Comparison of ENCODE assay signal across 18 cellular contexts in genomic region chr22:44369241-44369652, GRCh38. TPM values are rescaled to one million over a fixed set of nuclear protein-coding genes. Genes with fewer than 3 reads are reported as not detected.
DNase-seq lines count a peak whose midpoint lies in the region; ATAC-seq and TF ChIP-seq lines count a peak whose summit lies in the region.
"Had no signal": no experiment of that assay in that cellular context is flagged by ENCODE, and none has a peak within 500 bp of the region (broad histone marks: within the 10 kb centered on the region; RNA-seq: fewer than 3 reads in every experiment).

No MANE protein-coding gene starts in this region.

- H3K4ac ChIP-seq in IMR-90 (ENCODE audit: low read depth, low read length): no peak overlapping the region

- no peak overlapping the region for H4K91ac ChIP-seq in IMR-90 (ENCODE audit: insufficient read depth, low read depth, low read length)

- H3K36me3 Mint-ChIP-seq in chondrocyte (ENCODE audit: low read depth) (peaks cover 2% of the 10 kb centered on the region), nephron progenitor cell (ENCODE audit: low read depth) (no peaks in the 10 kb centered on the region)
- no peaks in the 10 kb centered on the region for H3K36me3 Mint-ChIP-seq in activated CD8-positive, alpha-beta memory T cell treated with anti-CD3 and anti-CD28 coated beads, Interleukin-2, amount 10 ng/mL, durations not matched to agents 7 days and 5 days
- H3K36me3 Mint-ChIP-seq: activated CD4-positive, alpha-beta memory T cell treated with anti-CD3 and anti-CD28 coated beads for 36 hours; CD4-positive, CD25-positive, alpha-beta regulatory T cell had no signal

- H3K27me3 Mint-ChIP-seq in chondrocyte (ENCODE audit: low read depth): peaks cover 12% of the 10 kb centered on the region
- peaks cover 17% of the 10 kb centered on the region for H3K27me3 Mint-ChIP-seq in nephron progenitor cell (ENCODE audit: low read depth, poor library complexity)
- H3K27me3 Mint-ChIP-seq in activated CD8-positive, alpha-beta memory T cell treated with anti-CD3 and anti-CD28 coated beads, Interleukin-2, amount 10 ng/mL, durations not matched to agents 7 days and 5 days: peaks cover under 1% of the 10 kb centered on the region
- H3K27me3 Mint-ChIP-seq: CD4-positive, CD25-positive, alpha-beta regulatory T cell had no signal

- H3K4me1 ChIP-seq in DND-41 (ENCODE audit: insufficient read depth, low read length) (no peaks in the 10 kb centered on the region), IMR-90 (ENCODE audit: control insufficient read depth, insufficient read depth, low read length) (peaks cover 16% of the 10 kb centered on the region)
- H3K4me1 ChIP-seq: testis had no signal

- WGBS in IMR-90 (ENCODE audit: extremely low coverage in 2 of 2, insufficient read length in 1 of 2), 2 experiments: 85% methylated on average over 3 of the region's 16 CpGs; no CpG with 5 or more reads in 1 of the 2 experiments

- H3K4me2 ChIP-seq in DND-41 (ENCODE audit: insufficient read depth, low read length) (no peak overlapping the region), IMR-90 (ENCODE audit: low read depth, low read length) (no peak overlapping the region), neural cell (ENCODE audit: low read length) (no peak overlapping the region)

- CTCF ChIA-PET in IMR-90 (lab: Yijun Ruan, JAX): no interaction called here
- CTCF ChIA-PET in activated CD8-positive, alpha-beta memory T cell treated with anti-CD3 and anti-CD28 coated beads, Interleukin-2, amount 10 ng/mL, durations not matched to agents 7 days and 5 days (lab: Charles Lee): no interaction called here

- POLR2A ChIA-PET in IMR-90 (lab: Charles Lee; ENCODE audit: unreplicated experiment): no interaction called here

- no peak overlapping the region for H3K56ac ChIP-seq in IMR-90 (ENCODE audit: extremely low read depth, insufficient read depth, low read length)

- no peak overlapping the region for H2AK5ac ChIP-seq in IMR-90 (ENCODE audit: low read depth, low read length)

- H3K36me3 ChIP-seq in DND-41 (ENCODE audit: insufficient read depth, low read length) (no peaks in the 10 kb centered on the region), IMR-90 (ENCODE audit: control insufficient read depth, insufficient read depth, low read length) (no peaks in the 10 kb centered on the region), neural cell (ENCODE audit: insufficient read depth, low read length) (no peaks in the 10 kb centered on the region)

- TF ChIP-seq CTCF in DND-41 (IDR thresholded peaks at IDR 0.05; ENCODE audit: borderline replicate concordance, extremely low read depth, low read length, poor library complexity, severe bottlenecking) (peak; percentile 15), IMR-90 (conservative IDR thresholded peaks at IDR 0.05; ENCODE audit: low read depth, low read length) (0 out of 2 replicates have a peak, but pooled peaks have one; percentile 4), chondrocyte (IDR thresholded peaks at IDR 0.05) (peak; percentile 36), neural cell (IDR thresholded peaks at IDR 0.05; ENCODE audit: poor library complexity, severe bottlenecking) (peak; percentile 31), nephron progenitor cell (IDR thresholded peaks at IDR 0.05) (no peak)

- H3K4me3 ChIP-seq in DND-41 (ENCODE audit: low read depth in 1 of 2, low read length in 2 of 2) (no peak overlapping the region), IMR-90 (ENCODE audit: insufficient read depth, low read depth, low read length) (no peak overlapping the region), neural cell (ENCODE audit: low read length) (no peak overlapping the region)
- H3K4me3 ChIP-seq: testis had no signal

- H3K9me3 ChIP-seq in DND-41 (ENCODE audit: insufficient read depth, low read length, severe bottlenecking) (peaks cover under 1% of the 10 kb centered on the region), IMR-90 (ENCODE audit: control insufficient read depth, insufficient read depth, low read length) (peaks cover 5% of the 10 kb centered on the region; the same call in 1 of the 2 replicates), neural cell (ENCODE audit: low read length) (no peaks in the 10 kb centered on the region)
- H3K9me3 ChIP-seq: testis had no signal

- intact Hi-C loops in IMR-90 (cut with micrococcal nuclease): loop anchor here (10.0 kb wide), 1 partner anchor 116 kb away; no protein-coding TSS in a partner anchor

- H3K79me1 ChIP-seq in IMR-90 (ENCODE audit: low read depth in 1 of 2, low read length in 2 of 2): no peaks in the 10 kb centered on the region

- H2BK120ac ChIP-seq in IMR-90 (ENCODE audit: low read depth, low read length): no peak overlapping the region

- H3K4me3 Mint-ChIP-seq in chondrocyte (ENCODE audit: unreplicated experiment) (no peak overlapping the region), nephron progenitor cell (no peak overlapping the region)
- no peak overlapping the region for H3K4me3 Mint-ChIP-seq in activated CD8-positive, alpha-beta memory T cell treated with anti-CD3 and anti-CD28 coated beads, Interleukin-2, amount 10 ng/mL, durations not matched to agents 7 days and 5 days
- H3K4me3 Mint-ChIP-seq: activated CD4-positive, alpha-beta memory T cell treated with anti-CD3 and anti-CD28 coated beads for 36 hours; activated naive CD4-positive, alpha-beta T cell treated with anti-CD3 and anti-CD28 coated beads for 36 hours; CD4-positive, CD25-positive, alpha-beta regulatory T cell; natural killer cell had no signal

- H2AFZ ChIP-seq in DND-41 (ENCODE audit: low read depth, low read length) (no peak overlapping the region), IMR-90 (replicated peaks; ENCODE audit: low read length, poor library complexity) (peak overlapping the region; percentile 47), neural cell (ENCODE audit: low read depth, low read length) (no peak overlapping the region)

- peaks cover 3% of the 10 kb centered on the region for H3K9me3 Mint-ChIP-seq in chondrocyte (ENCODE audit: low read depth)
- peaks cover 9% of the 10 kb centered on the region for H3K9me3 Mint-ChIP-seq in nephron progenitor cell
- no peaks in the 10 kb centered on the region for H3K9me3 Mint-ChIP-seq in activated CD8-positive, alpha-beta memory T cell treated with anti-CD3 and anti-CD28 coated beads, Interleukin-2, amount 10 ng/mL, durations not matched to agents 7 days and 5 days (ENCODE audit: low read depth)

- no peaks in the 10 kb centered on the region for H3K79me2 ChIP-seq in DND-41 (ENCODE audit: insufficient read depth, low read length)
- no peaks in the 10 kb centered on the region for H3K79me2 ChIP-seq in neural cell (replicated peaks; ENCODE audit: insufficient read depth, low read length)

- no peak overlapping the region for H3K18ac ChIP-seq in IMR-90 (ENCODE audit: low read depth, low read length)

- no peak for TF ChIP-seq EP300 in neural cell (conservative IDR thresholded peaks at IDR 0.05; ENCODE audit: poor library complexity, severe bottlenecking)

- no TSS peak for BruUV-seq in IMR-90 (replicated peaks; lab: Mats Ljungman, UMichigan)

- H4K20me1 ChIP-seq in DND-41 (ENCODE audit: insufficient read depth, low read length) (no peaks in the 10 kb centered on the region), IMR-90 (ENCODE audit: insufficient read depth, low read length) (no peaks in the 10 kb centered on the region), neural cell (ENCODE audit: insufficient read depth) (no peaks in the 10 kb centered on the region)

- ATAC-seq in DND-41 (ENCODE audit: insufficient read depth, low read depth): no peak
- ATAC-seq in IMR-90 (ENCODE audit: low read depth): no peak
- no peak for ATAC-seq in GM19397 (IDR thresholded peaks at IDR 0.05; ENCODE audit: unreplicated experiment)
- ATAC-seq in activated CD8-positive, alpha-beta memory T cell treated with anti-CD3 and anti-CD28 coated beads, Interleukin-2, amount 10 ng/mL, durations not matched to agents 7 days and 5 days: no peak
- ATAC-seq: natural killer cell had no signal

- no peak overlapping the region for H2BK15ac ChIP-seq in IMR-90 (ENCODE audit: low read depth, low read length)

- H3K27ac Mint-ChIP-seq in chondrocyte (ENCODE audit: unreplicated experiment) (peak overlapping the region; percentile 49), nephron progenitor cell (no peak overlapping the region)
- no peak overlapping the region for H3K27ac Mint-ChIP-seq in activated CD8-positive, alpha-beta memory T cell treated with anti-CD3 and anti-CD28 coated beads, Interleukin-2, amount 10 ng/mL, durations not matched to agents 7 days and 5 days
- H3K27ac Mint-ChIP-seq: activated CD4-positive, alpha-beta memory T cell treated with anti-CD3 and anti-CD28 coated beads for 36 hours; activated naive CD4-positive, alpha-beta T cell treated with anti-CD3 and anti-CD28 coated beads for 36 hours; CD4-positive, CD25-positive, alpha-beta regulatory T cell; natural killer cell had no signal

- in situ Hi-C loops in IMR-90 (cut with MboI; ENCODE audit: low sequenced_read_pairs): no loop called here

- no peak overlapping the region for H4K8ac ChIP-seq in IMR-90 (ENCODE audit: low read depth in 2 of 2, low read length in 2 of 2)

- no peak overlapping the region for H3K9ac ChIP-seq in DND-41 (ENCODE audit: low read depth, low read length)
- H3K9ac ChIP-seq in IMR-90 (ENCODE audit: low read depth, low read length): no peak overlapping the region
- no peak overlapping the region for H3K9ac ChIP-seq in neural cell (ENCODE audit: low read length)

- no peak overlapping the region for H2BK5ac ChIP-seq in IMR-90 (ENCODE audit: low read depth, low read length, poor library complexity, severe bottlenecking)

- no peaks in the 10 kb centered on the region for H3F3A ChIP-seq in neural cell (ENCODE audit: insufficient read depth, low read length, poor library complexity, severe bottlenecking)

- H3K27me3 ChIP-seq in DND-41 (ENCODE audit: insufficient read depth, low read length, poor library complexity): peaks cover 4% of the 10 kb centered on the region
- no peaks in the 10 kb centered on the region for H3K27me3 ChIP-seq in IMR-90 (ENCODE audit: control insufficient read depth, insufficient read depth, low read length)
- no peaks in the 10 kb centered on the region for H3K27me3 ChIP-seq in neural cell (ENCODE audit: insufficient read depth, low read depth, low read length)
- H3K27me3 ChIP-seq: testis had no signal

- TF ChIP-seq POLR2A in IMR-90 (IDR thresholded peaks at IDR 0.05; ENCODE audit: low read depth, low read length): no peak

- DNase-seq in DND-41 (no peak), IMR-90 (no peak), chondrocyte (ENCODE audit: low spot score) (peak; percentile 90), nephron progenitor cell (no peak), NCI-H526 (lab: John Stamatoyannopoulos, UW) (no peak)
- DNase-seq in activated CD8-positive, alpha-beta memory T cell treated with anti-CD3 and anti-CD28 coated beads, Interleukin-2, amount 10 ng/mL, durations not matched to agents 7 days and 5 days: no peak
- DNase-seq: activated CD4-positive, alpha-beta memory T cell treated with anti-CD3 and anti-CD28 coated beads for 36 hours; activated naive CD4-positive, alpha-beta T cell treated with anti-CD3 and anti-CD28 coated beads for 36 hours; CD4-positive, CD25-positive, alpha-beta regulatory T cell; islet precursor cell; MV-4-11; natural killer cell; OCI-M1; stimulated activated CD4-positive, alpha-beta T cell treated with anti-CD3 and anti-CD28 coated beads, Interleukin-12 subunit alpha, Interleukin-12 subunit beta, amount 100 ng/mL, for 4 hours; testis had no signal

- 0 out of 2 replicates have a peak, but pooled peaks cover 5% of the 10 kb centered on the region for H3K9me1 ChIP-seq in IMR-90 (ENCODE audit: insufficient read depth, low read length)

- no peak overlapping the region for H3K14ac ChIP-seq in IMR-90 (replicated peaks; ENCODE audit: low read depth, low read length)

- H3K27ac ChIP-seq in DND-41 (ENCODE audit: low read length) (no peak overlapping the region), IMR-90 (ENCODE audit: insufficient read depth, low read length) (no peak overlapping the region), neural cell (ENCODE audit: low read length) (no peak overlapping the region)
- H3K27ac ChIP-seq: testis had no signal

- no peak for TF ChIP-seq RAD21 in IMR-90 (IDR thresholded peaks at IDR 0.05; ENCODE audit: low read length)
- no peak for TF ChIP-seq RAD21 in neural cell (conservative IDR thresholded peaks at IDR 0.05)

- H3K23ac ChIP-seq in IMR-90 (ENCODE audit: low read depth, low read length): no peak overlapping the region

- no peaks in the 10 kb centered on the region for H3K9me2 ChIP-seq in neural cell (ENCODE audit: insufficient read depth, low read length)

- dilution Hi-C loops in IMR-90 (cut with HindIII; ENCODE audit: low sequenced_read_pairs, unreplicated experiment): no loop called here

- no peak overlapping the region for H2AK9ac ChIP-seq in IMR-90 (replicated peaks; ENCODE audit: low read depth, low read length, poor library complexity)

- H3K4me1 Mint-ChIP-seq in chondrocyte (ENCODE audit: low read depth): peaks cover 24% of the 10 kb centered on the region
- H3K4me1 Mint-ChIP-seq in nephron progenitor cell: peaks cover 48% of the 10 kb centered on the region
- no peaks in the 10 kb centered on the region for H3K4me1 Mint-ChIP-seq in activated CD8-positive, alpha-beta memory T cell treated with anti-CD3 and anti-CD28 coated beads, Interleukin-2, amount 10 ng/mL, durations not matched to agents 7 days and 5 days
- H3K4me1 Mint-ChIP-seq: CD4-positive, CD25-positive, alpha-beta regulatory T cell; natural killer cell had no signal

- no peak overlapping the region for H2BK20ac ChIP-seq in IMR-90 (ENCODE audit: low read depth, low read length)

- no peak overlapping the region for H4K5ac ChIP-seq in IMR-90 (ENCODE audit: low read depth, low read length)

RNA-seq across cellular contexts. Expression of gene SHISAL1, which starts 56.5 kb away (rescaled TPM):
- total RNA-seq in IMR-90 (2012; rRNA removed) (1.1 and 1.4 TPM in 2 replicates), chondrocyte (7.5 to 20.9 TPM (median 8.3 TPM) in 3 replicates)
- polyA plus RNA-seq in IMR-90 (2012; rRNA removed) (0.83 and 1.0 TPM in 2 replicates), neural cell (15.4 and 21.6 TPM in 2 replicates)
- polyA plus RNA-seq in IMR-90 (2012; cell fraction: cytosol; rRNA removed): 0.36 and 0.56 TPM in 2 replicates
- polyA plus RNA-seq in IMR-90 (2012; cell fraction: nucleus; rRNA removed; ENCODE audit: low replicate concordance): 0.84 and 1.00 TPM in 2 replicates
- polyA minus RNA-seq in neural cell: 34.1 and 38.3 TPM in 2 replicates
- total RNA-seq in activated CD8-positive, alpha-beta memory T cell treated with anti-CD3 and anti-CD28 coated beads, Interleukin-2, amount 10 ng/mL, durations not matched to agents 7 days and 5 days: not detected
- total RNA-seq: activated CD4-positive, alpha-beta memory T cell treated with anti-CD3 and anti-CD28 coated beads for 36 hours; activated naive CD4-positive, alpha-beta T cell treated with anti-CD3 and anti-CD28 coated beads for 36 hours; CD4-positive, CD25-positive, alpha-beta regulatory T cell; natural killer cell; T-helper 2 cell treated with Interferon-gamma antibody and Interleukin-4, amounts not matched to agents 100 ng/mL and 5 ng/mL, for 36 hours had no signal
- polyA plus RNA-seq: CD4-positive, CD25-positive, alpha-beta regulatory T cell had no signal
